12 cellular contexts compared by ENCODE assay signal in genomic region chr1:244778356-244778755, GRCh38. TPM values are rescaled to one million over a fixed set of nuclear protein-coding genes. Genes with fewer than 3 reads are reported as not detected.
A peak's percentile ranks its signal among the peaks of the same experiment; 100 is the strongest.
DNase-seq lines count a peak whose midpoint lies in the region; ATAC-seq and TF ChIP-seq lines count a peak whose summit lies in the region.
"Had no signal": no experiment of that assay in that cellular context is flagged by ENCODE, and none has a peak within 500 bp of the region (broad histone marks: within the 10 kb centered on the region; RNA-seq: fewer than 3 reads in every experiment).

No MANE protein-coding gene starts in this region.

- H3F3A ChIP-seq in SK-N-SH (replicated peaks; ENCODE audit: insufficient read depth) = peaks cover 12% of the 10 kb centered on the region

- no peaks in the 10 kb centered on the region for H3K36me3 Mint-ChIP-seq in activated T-cell treated with anti-CD3 and anti-CD28 coated beads, Interleukin-2, amount 50 U/mL, for 72 hours (ENCODE audit: insufficient read depth in 2 of 2)
- no peaks in the 10 kb centered on the region for H3K36me3 Mint-ChIP-seq in CD4-positive, alpha-beta T cell (ENCODE audit: low read depth)

- H3K9ac ChIP-seq in SK-N-SH = no peak overlapping the region

- H3K9me3 Mint-ChIP-seq in activated T-cell treated with anti-CD3 and anti-CD28 coated beads, Interleukin-2, amount 50 U/mL, for 72 hours = no peaks in the 10 kb centered on the region
- H3K9me3 Mint-ChIP-seq in CD4-positive, alpha-beta T cell = no peaks in the 10 kb centered on the region

- no peak for TF ChIP-seq EP300 in SK-N-SH (IDR thresholded peaks at IDR 0.05; ENCODE audit: borderline replicate concordance in 1 of 2, low read depth in 1 of 2, low read length in 1 of 2)

- no peaks in the 10 kb centered on the region for H3K27me3 ChIP-seq in SK-N-SH (ENCODE audit: insufficient read depth)
- no peaks in the 10 kb centered on the region for H3K27me3 ChIP-seq in CD4-positive, alpha-beta T cell (ENCODE audit: control insufficient read depth, insufficient read depth, low read length)
- H3K27me3 ChIP-seq: neutrophil, Peyer's patch had no signal

- peak in 1 of 2 donors; percentile 43 for ATAC-seq in activated T-cell treated with anti-CD3 and anti-CD28 coated beads, Interleukin-2, amount 50 U/mL, for 72 hours (replicated peaks in 1 of 2)
- ATAC-seq in CD4-positive, alpha-beta T cell (ENCODE audit: poor library complexity) = no peak

- intact Hi-C loops in CD4-positive, alpha-beta T cell (cut with DNase I, micrococcal nuclease) = no loop called here

- no peaks in the 10 kb centered on the region for H3K27me3 Mint-ChIP-seq in activated T-cell treated with anti-CD3 and anti-CD28 coated beads, Interleukin-2, amount 50 U/mL, for 72 hours (ENCODE audit: low read depth)
- H3K27me3 Mint-ChIP-seq in CD4-positive, alpha-beta T cell = no peaks in the 10 kb centered on the region

- no peaks in the 10 kb centered on the region for H3K9me2 ChIP-seq in SK-N-SH

- H3K27ac Mint-ChIP-seq in activated T-cell treated with anti-CD3 and anti-CD28 coated beads, Interleukin-2, amount 50 U/mL, for 72 hours = peak overlapping the region; percentile 68
- H3K27ac Mint-ChIP-seq in CD4-positive, alpha-beta T cell = no peak overlapping the region

- H2AFZ ChIP-seq in SK-N-SH (ENCODE audit: low read depth) = peak overlapping the region; percentile 2; the same call in 1 of the 2 replicates

- H3K4me3 ChIP-seq in SK-N-SH (ENCODE audit: low read depth in 2 of 2, low read length in 1 of 2) = no peak overlapping the region
- H3K4me3 ChIP-seq: Peyer's patch had no signal

- H3K4me1 ChIP-seq in SK-N-SH (ENCODE audit: control insufficient read depth in 1 of 2, insufficient read depth in 2 of 2, low read depth in 1 of 2, low read length in 1 of 2) = no peaks in the 10 kb centered on the region
- H3K4me1 ChIP-seq: Peyer's patch had no signal

- no peak for TF ChIP-seq RAD21 in SK-N-SH (IDR thresholded peaks at IDR 0.05; ENCODE audit: low read length)

- no peak overlapping the region for H3K4me2 ChIP-seq in SK-N-SH

- H3K79me2 ChIP-seq in SK-N-SH (ENCODE audit: insufficient read depth) = no peaks in the 10 kb centered on the region

- H3K27ac ChIP-seq in SK-N-SH (ENCODE audit: low read depth in 2 of 2, low read length in 1 of 2) = peak overlapping the region in 1 of 2 experiments; percentile 58; a peak in 2 of 4 replicates
- H3K27ac ChIP-seq in CD4-positive, alpha-beta T cell (ENCODE audit: low read depth, low read length) = no peak overlapping the region
- H3K27ac ChIP-seq: neutrophil, Peyer's patch had no signal

- no peaks in the 10 kb centered on the region for H3K36me3 ChIP-seq in SK-N-SH (replicated peaks in 1 of 2; ENCODE audit: control insufficient read depth in 1 of 2, insufficient read depth in 2 of 2, low read length in 1 of 2)
- H3K36me3 ChIP-seq: neutrophil, Peyer's patch had no signal

- CTCF ChIA-PET in SK-N-SH (lab: Yijun Ruan, JAX) = interaction anchor here (1.1 to 2.0 kb wide), 2 partner anchors 11 to 19 kb away, joined by 3 to 4 read pairs; no protein-coding TSS in a partner anchor
- CTCF ChIA-PET in CD4-positive, alpha-beta T cell (lab: Charles Lee) = no interaction called here

- POLR2A ChIA-PET in SK-N-SH (lab: Yijun Ruan, JAX) = no interaction called here
- POLR2A ChIA-PET in CD4-positive, alpha-beta T cell (lab: Charles Lee) = no interaction called here

- 29% methylated on average over 2 of the region's 2 CpGs for WGBS in SK-N-SH (ENCODE audit: low lambda C conversion rate)

- H3K9me3 ChIP-seq in SK-N-SH = no peaks in the 10 kb centered on the region
- H3K9me3 ChIP-seq in CD4-positive, alpha-beta T cell (ENCODE audit: control insufficient read depth, low read length) = no peaks in the 10 kb centered on the region
- H3K9me3 ChIP-seq: neutrophil, Peyer's patch had no signal

- H3K4me1 Mint-ChIP-seq in activated T-cell treated with anti-CD3 and anti-CD28 coated beads, Interleukin-2, amount 50 U/mL, for 72 hours (ENCODE audit: low read depth) = peaks cover 12% of the 10 kb centered on the region
- H3K4me1 Mint-ChIP-seq in CD4-positive, alpha-beta T cell (ENCODE audit: low read depth) = no peaks in the 10 kb centered on the region

- H4K20me1 ChIP-seq in SK-N-SH (ENCODE audit: insufficient read depth) = no peaks in the 10 kb centered on the region

- no peak for DNase-seq in activated T-cell treated with anti-CD3 and anti-CD28 coated beads, Interleukin-2, amount 50 U/mL, for 72 hours
- DNase-seq in activated T-cell treated with anti-CD3 and anti-CD28 coated beads, Interleukin-2, amount 50 U/mL, for 1 hour = no peak
- DNase-seq in SK-N-SH = no peak
- peak; percentile 10 for DNase-seq in fibroblast of gingiva (ENCODE audit: low read depth)
- peak; percentile 31 for DNase-seq in smooth muscle cell of the brain vasculature (ENCODE audit: low read depth, low spot score)
- no peak for DNase-seq in CD4-positive, alpha-beta T cell
- DNase-seq in NCI-H510A (lab: John Stamatoyannopoulos, UW) = no peak
- no peak for DNase-seq in activated naive CD4-positive, alpha-beta T cell (lab: John Stamatoyannopoulos, UW)
- DNase-seq: central memory CD4-positive, alpha-beta T cell; NCI-H1048; Peyer's patch had no signal

- no peak for TF ChIP-seq CTCF in SK-N-SH (IDR thresholded peaks at IDR 0.05)
- no peak for TF ChIP-seq CTCF in CD4-positive, alpha-beta T cell (IDR thresholded peaks at IDR 0.05)

- no peak overlapping the region for H3K4me3 Mint-ChIP-seq in activated T-cell treated with anti-CD3 and anti-CD28 coated beads, Interleukin-2, amount 50 U/mL, for 72 hours
- H3K4me3 Mint-ChIP-seq in CD4-positive, alpha-beta T cell = no peak overlapping the region

TF ChIP-seq in SK-N-SH, 30 proteins besides CTCF, POLR2A, EP300 and RAD21:
- TF ChIP-seq JUND (IDR thresholded peaks at IDR 0.05) (peak; percentile 82), PBX3 (IDR thresholded peaks at IDR 0.05) (0 out of 2 replicates have a peak, but pooled peaks have one; percentile 28), FOSL2 (IDR thresholded peaks at IDR 0.05; ENCODE audit: borderline replicate concordance, low read depth) (peak; percentile 87), POLR2AphosphoS5 (IDR thresholded peaks at IDR 0.05; ENCODE audit: low read depth, low read length) (no peak)
TF ChIP-seq in SK-N-SH: peak in this region for 3.

RNA-seq across cellular contexts. Expression of gene COX20, which starts 57.1 kb away (rescaled TPM):
- 10 to 100 TPM in 1 of 2 donors, 1 to 10 TPM in 1; 9.8 to 12.1 TPM for total RNA-seq in activated T-cell treated with anti-CD3 and anti-CD28 coated beads, Interleukin-2, amount 50 U/mL, for 72 hours
- polyA plus RNA-seq in SK-N-SH (2012; rRNA removed) = 24.8 and 29.0 TPM in 2 replicates
- polyA plus RNA-seq in SK-N-SH (2012; cell fraction: cytosol; rRNA removed) = 36.2 and 56.6 TPM in 2 replicates
- 14.9 and 27.5 TPM in 2 replicates for polyA plus RNA-seq in SK-N-SH (2012; cell fraction: nucleus; rRNA removed)
- 10 to 100 TPM; 14.5 to 16.8 TPM for total RNA-seq in CD4-positive, alpha-beta T cell

Comparison
In these comparisons a context has a peak if more than half of its experiments do, and no peak if none do; other contexts are left out.
1. DNase-seq: peak in fibroblast of gingiva (single experiment) and smooth muscle cell of the brain vasculature (single experiment); none in activated T-cell treated with anti-CD3 and anti-CD28 coated beads, Interleukin-2, amount 50 U/mL, for 72 hours (0 of 2), activated T-cell treated with anti-CD3 and anti-CD28 coated beads, Interleukin-2, amount 50 U/mL, for 1 hour (single experiment), SK-N-SH (single experiment), CD4-positive, alpha-beta T cell (0 of 10), NCI-H510A (single experiment) and activated naive CD4-positive, alpha-beta T cell (0 of 4).